In the genomic region with DNA sequence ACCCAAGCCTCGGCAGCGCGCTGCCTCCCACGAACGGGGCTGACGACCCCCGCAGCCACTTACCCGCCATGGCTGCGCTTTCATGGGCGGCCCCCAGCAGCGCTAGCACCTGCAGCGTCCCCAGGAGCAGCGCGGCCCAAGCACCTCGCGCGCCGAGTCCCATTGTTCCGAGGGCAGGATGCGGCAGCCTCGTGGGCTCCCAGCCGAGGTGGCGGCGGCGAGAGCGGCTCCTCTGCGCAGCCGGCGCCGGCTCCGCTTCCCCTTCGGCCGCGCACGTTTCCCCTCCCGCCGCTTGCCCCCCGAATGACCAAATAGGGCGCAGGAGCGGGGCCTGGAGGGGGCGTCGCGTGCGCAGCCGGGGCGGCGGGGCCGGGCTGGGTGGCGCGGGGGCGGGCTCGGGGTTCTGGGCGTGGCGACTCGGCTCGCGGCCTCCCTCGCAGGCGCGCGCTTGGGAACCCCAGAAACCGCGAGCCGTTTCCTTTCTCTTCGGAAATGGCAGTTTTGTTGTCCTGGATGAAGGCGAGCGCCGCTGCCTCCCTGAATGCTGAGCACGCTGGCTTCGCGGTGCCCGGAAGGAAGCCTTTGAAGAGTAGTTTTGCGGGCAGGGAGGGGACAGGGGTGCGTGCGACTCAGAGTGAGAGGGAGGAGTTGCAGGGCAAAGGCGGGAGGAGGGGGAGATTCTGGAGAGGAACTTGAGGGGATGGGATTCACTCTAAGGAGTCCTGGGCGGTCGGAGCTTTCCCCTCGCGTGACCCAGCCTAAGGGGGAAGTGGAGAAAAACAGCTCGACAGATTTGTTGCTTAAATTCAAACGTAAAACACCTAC, we compare ENCODE assay signal across 8 cellular contexts. TPM values are rescaled to one million over a fixed set of nuclear protein-coding genes. Genes with fewer than 3 reads are reported as not detected.
A peak's percentile ranks its signal among the peaks of the same experiment; 100 is the strongest.
DNase-seq lines count a peak whose midpoint lies in the region; ATAC-seq, FAIRE-seq and TF ChIP-seq lines count a peak whose summit lies in the region.

A gene with protein sequence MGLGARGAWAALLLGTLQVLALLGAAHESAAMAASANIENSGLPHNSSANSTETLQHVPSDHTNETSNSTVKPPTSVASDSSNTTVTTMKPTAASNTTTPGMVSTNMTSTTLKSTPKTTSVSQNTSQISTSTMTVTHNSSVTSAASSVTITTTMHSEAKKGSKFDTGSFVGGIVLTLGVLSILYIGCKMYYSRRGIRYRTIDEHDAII (minus strand): TSS at position 305 of the 825 bp plus-strand sequence. CDS start 142 bp downstream, at position 163.

- H3K4me3 ChIP-seq in astrocyte (ENCODE audit: insufficient read depth, low read depth, low read length) (peak within 1 kb of the TSS; percentile 70), hepatocyte (peak within 1 kb of the TSS; percentile 89), retinal pigment epithelial cell (ENCODE audit: low read length) (peak within 1 kb of the TSS; percentile 73)

- H3K79me2 ChIP-seq in astrocyte (ENCODE audit: insufficient read depth, low read length) (peaks cover 47% of the 10 kb centered on the region), hepatocyte (peaks cover 50% of the 10 kb centered on the region)

- peak; percentile 45 for DNase-seq in NCI-H128 (lab: John Stamatoyannopoulos, UW; ENCODE audit: unreplicated experiment)
- peak; percentile 88 for DNase-seq in T-helper 9 cell
- DNase-seq in astrocyte (ENCODE audit: low read depth) = peak; percentile 49
- peak; percentile 87 for DNase-seq in hepatocyte (ENCODE audit: low spot score)
- DNase-seq in retinal pigment epithelial cell (ENCODE audit: low read depth) = no peak
- DNase-seq in NCI-H1694 (lab: John Stamatoyannopoulos, UW) = no peak

- H3K27ac ChIP-seq in astrocyte (ENCODE audit: low read depth, low read length) (peak within 1 kb of the TSS; percentile 85), hepatocyte (peak within 1 kb of the TSS; percentile 94)

- peak; percentile 91 for TF ChIP-seq POLR2A in GM15510 (IDR thresholded peaks at IDR 0.05; ENCODE audit: borderline replicate concordance, extremely low read depth, insufficient read length)

- H3K4me2 ChIP-seq in astrocyte (ENCODE audit: low read length) = peak within 1 kb of the TSS; percentile 85
- H3K4me2 ChIP-seq in hepatocyte = peak within 1 kb of the TSS; percentile 75

- H3K9me3 ChIP-seq in astrocyte (ENCODE audit: insufficient read depth, low read depth, low read length) = no peaks in the 10 kb centered on the region
- no peaks in the 10 kb centered on the region for H3K9me3 ChIP-seq in hepatocyte (ENCODE audit: low read depth)

- H3K4me3 Mint-ChIP-seq in astrocyte (ENCODE audit: unreplicated experiment) = peak within 1 kb of the TSS; percentile 98

- peaks cover 42% of the 10 kb centered on the region for H3K4me1 Mint-ChIP-seq in astrocyte (ENCODE audit: low read depth, unreplicated experiment)

- H3K27ac Mint-ChIP-seq in astrocyte (ENCODE audit: unreplicated experiment) = peak within 1 kb of the TSS; percentile 97

- H2AFZ ChIP-seq in astrocyte (ENCODE audit: low read depth, low read length) = peak within 1 kb of the TSS; percentile 91
- H2AFZ ChIP-seq in hepatocyte = peak within 1 kb of the TSS; percentile 66

- no peaks in the 10 kb centered on the region for H3K27me3 Mint-ChIP-seq in astrocyte (ENCODE audit: low read depth, unreplicated experiment)

- H3K9ac ChIP-seq in astrocyte (ENCODE audit: low read length) = peak within 1 kb of the TSS; percentile 89

- whole genome bisulfite sequencing in hepatocyte (ENCODE audit: low lambda C conversion rate, missing lambda C conversion rate) = 2% methylated on average over 60 of the region's 82 CpGs

- H4K20me1 ChIP-seq in astrocyte (ENCODE audit: insufficient read depth, low read length) (peaks cover 21% of the 10 kb centered on the region), hepatocyte (ENCODE audit: insufficient read depth, poor library complexity, severe bottlenecking) (peaks cover 6% of the 10 kb centered on the region)

- peaks cover 1% of the 10 kb centered on the region for H3K9me3 Mint-ChIP-seq in astrocyte (ENCODE audit: unreplicated experiment)

- no peaks in the 10 kb centered on the region for H3K36me3 Mint-ChIP-seq in astrocyte (ENCODE audit: low read depth, unreplicated experiment)

- H3K9me2 ChIP-seq in hepatocyte (replicated peaks; ENCODE audit: insufficient read depth) = no peaks in the 10 kb centered on the region

- H3K4me1 ChIP-seq in astrocyte (ENCODE audit: insufficient read depth, low read length) (peaks cover 10% of the 10 kb centered on the region), hepatocyte (ENCODE audit: insufficient read depth) (peaks cover 37% of the 10 kb centered on the region)

- TF ChIP-seq CTCF in astrocyte (IDR thresholded peaks at IDR 0.05; ENCODE audit: insufficient read depth, low read depth, low read length) (no peak), hepatocyte (IDR thresholded peaks at IDR 0.05; ENCODE audit: poor library complexity) (peak; percentile 2), retinal pigment epithelial cell (conservative IDR thresholded peaks at IDR 0.05; ENCODE audit: low read depth, low read length) (no peak)

- H3K27me3 ChIP-seq in astrocyte (ENCODE audit: insufficient read depth, low read length) (no peaks in the 10 kb centered on the region), hepatocyte (no peaks in the 10 kb centered on the region)

- peak; percentile 70 for ATAC-seq in HG02642 (IDR thresholded peaks at IDR 0.05; ENCODE audit: poor library complexity, unreplicated experiment)

- H3K36me3 ChIP-seq in astrocyte (ENCODE audit: insufficient read depth, low read length) = peaks cover 3% of the 10 kb centered on the region
- H3K36me3 ChIP-seq in hepatocyte (replicated peaks; ENCODE audit: insufficient read depth, low read depth) = no peaks in the 10 kb centered on the region

- FAIRE-seq in astrocyte (lab: Jason Lieb, UNC) = no peak

RNA-seq across cellular contexts. Expression of the gene that starts here (rescaled TPM):
- total RNA-seq in astrocyte = 218 and 234 TPM in 2 replicates
- total RNA-seq in hepatocyte = 179 and 182 TPM in 2 replicates
- polyA plus RNA-seq in hepatocyte = 101 and 122 TPM in 2 replicates

Comparison
In these comparisons a context has a peak if more than half of its experiments do, and no peak if none do; other contexts are left out.
1. DNase-seq: peak in NCI-H128 (single experiment), T-helper 9 cell (single experiment), astrocyte (single experiment) and hepatocyte (single experiment); none in retinal pigment epithelial cell (single experiment) and NCI-H1694 (single experiment).
2. Peak in every context shown above with its lines, with median percentiles within 50 percentile points of each other: H3K4me3 ChIP-seq.